8 cellular contexts compared by ENCODE assay signal in the genomic region with DNA sequence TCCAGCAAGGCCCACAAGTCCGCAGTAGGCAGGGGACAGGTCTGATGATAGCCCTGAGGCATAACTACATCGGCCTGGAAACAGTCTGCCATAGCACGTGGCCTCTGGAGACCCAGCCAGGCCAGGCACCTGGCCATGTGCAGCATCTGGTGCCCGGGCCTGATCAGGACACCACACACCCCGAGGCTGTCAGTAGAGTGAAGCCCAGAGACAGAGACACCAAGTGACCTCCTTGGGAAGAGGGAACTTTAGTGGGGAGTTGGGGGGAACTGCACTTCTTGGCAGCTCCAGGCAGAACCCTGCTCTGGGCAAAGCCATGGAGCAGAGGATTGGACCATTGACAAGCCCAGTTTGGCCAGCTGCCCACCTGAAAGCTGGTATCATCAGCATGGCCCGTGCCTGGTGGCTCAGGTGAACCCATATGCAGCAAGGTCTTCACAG. TPM values are rescaled to one million over a fixed set of nuclear protein-coding genes. Genes with fewer than 3 reads are reported as not detected.
DNase-seq lines count a peak whose midpoint lies in the region; ATAC-seq and TF ChIP-seq lines count a peak whose summit lies in the region.

No MANE protein-coding gene starts in this region.

- TF ChIP-seq EP300 in gastroesophageal sphincter (IDR thresholded peaks at IDR 0.05) = no peak

- H3K36me3 Mint-ChIP-seq in WTC11 = peaks cover 13% of the 10 kb centered on the region

- no peak overlapping the region for H3K27ac Mint-ChIP-seq in WTC11

- no peaks in the 10 kb centered on the region; the same call in none of the 2 replicates for H3K27me3 Mint-ChIP-seq in WTC11 (ENCODE audit: low read depth)

- H3K9me3 Mint-ChIP-seq in WTC11 = peaks cover 7% of the 10 kb centered on the region

- WGBS in gastroesophageal sphincter (ENCODE audit: low coverage in 1 of 2), 2 donors = 60% methylated on average over 1 of the region's 6 CpGs; no CpG with 5 or more reads in 1 of the 2 donors

- CTCF ChIA-PET in WTC11 (lab: Charles Lee) = interaction anchor here (9.1 kb wide), 1 partner anchor 29 kb away, joined by 168 read pairs; no protein-coding TSS in a partner anchor

- DNase-seq in C1 segment of cervical spinal cord (lab: John Stamatoyannopoulos, UW) = peak in 11 of 14 donors; percentile 14 to 79 (median 35)
- DNase-seq in WTC11 (ENCODE audit: low spot score) = no peak
- no peak for DNase-seq in NCI-H1436 treated with DMSO at 0.1 percent for 48 hours (lab: John Stamatoyannopoulos, UW)
- no peak for DNase-seq in NCI-H2171 treated with DMSO at 0.1 percent for 48 hours (lab: John Stamatoyannopoulos, UW)

- peak overlapping the region; percentile 82 for H3K4me3 Mint-ChIP-seq in WTC11

- ATAC-seq in WTC11 (no peak), gastroesophageal sphincter (no peak), HG02642 (IDR thresholded peaks at IDR 0.05; ENCODE audit: poor library complexity, unreplicated experiment) (no peak), GM21576 (IDR thresholded peaks at IDR 0.05; ENCODE audit: unreplicated experiment) (no peak)

- POLR2A ChIA-PET in WTC11 (lab: Charles Lee) = interaction anchor here (2.8 kb wide), 1 partner anchor 29 kb away, joined by 21 read pairs; no protein-coding TSS in a partner anchor

- H2AFZ ChIP-seq in parathyroid adenoma = peak overlapping the region; percentile 93

- peaks cover 0 to 33% of the 10 kb centered on the region in 2 donors for H3K36me3 ChIP-seq in gastroesophageal sphincter
- no peaks in the 10 kb centered on the region for H3K36me3 ChIP-seq in parathyroid adenoma (ENCODE audit: control insufficient read depth, insufficient read depth, low read length)

- no peaks in the 10 kb centered on the region for H3K79me2 ChIP-seq in parathyroid adenoma

- H3K9me3 ChIP-seq in gastroesophageal sphincter = no peaks in the 10 kb centered on the region
- no peaks in the 10 kb centered on the region for H3K9me3 ChIP-seq in parathyroid adenoma (ENCODE audit: control insufficient read depth, low read length)

- peak overlapping the region in 1 of 2 donors; percentile 79 for H3K4me3 ChIP-seq in gastroesophageal sphincter
- H3K4me3 ChIP-seq in parathyroid adenoma (ENCODE audit: low read depth, low read length) = no peak overlapping the region

- peaks cover 34% of the 10 kb centered on the region for H3K4me1 Mint-ChIP-seq in WTC11

- peaks cover 0 to 33% (median 17%) of the 10 kb centered on the region in 3 donors for H3K4me1 ChIP-seq in gastroesophageal sphincter
- peaks cover 10% of the 10 kb centered on the region for H3K4me1 ChIP-seq in parathyroid adenoma

- H3K27me3 ChIP-seq in gastroesophageal sphincter (no peaks in the 10 kb centered on the region), parathyroid adenoma (ENCODE audit: control insufficient read depth, insufficient read depth, low read length) (no peaks in the 10 kb centered on the region)

- TF ChIP-seq CTCF in WTC11 (IDR thresholded peaks at IDR 0.05) = no peak
- no peak for TF ChIP-seq CTCF in gastroesophageal sphincter (IDR thresholded peaks at IDR 0.05)
- TF ChIP-seq CTCF in parathyroid adenoma (IDR thresholded peaks at IDR 0.05) = no peak

- no peak for TF ChIP-seq POLR2A in gastroesophageal sphincter (IDR thresholded peaks at IDR 0.05)

- peak overlapping the region; percentile 90 to 95 (median 94) for H3K27ac ChIP-seq in gastroesophageal sphincter
- peak overlapping the region; percentile 88 for H3K27ac ChIP-seq in parathyroid adenoma

- H3K9ac ChIP-seq in parathyroid adenoma = no peak overlapping the region

- no peak overlapping the region for H3K4me2 ChIP-seq in parathyroid adenoma (ENCODE audit: low read length)

TF ChIP-seq in WTC11, 78 proteins besides CTCF, POLR2A, EP300 and RAD21 (continues in another document):
- TF ChIP-seq JAZF1 (CRISPR knock-in tag; IDR thresholded peaks at IDR 0.05) (no peak), TEAD1 (CRISPR knock-in tag; IDR thresholded peaks at IDR 0.05) (no peak), ZNF423 (CRISPR knock-in tag; IDR thresholded peaks at IDR 0.05) (no peak), NFE2L1 (CRISPR knock-in tag; IDR thresholded peaks at IDR 0.05) (no peak), JUN (CRISPR knock-in tag; IDR thresholded peaks at IDR 0.05) (no peak), TEAD4 (CRISPR knock-in tag; IDR thresholded peaks at IDR 0.05) (no peak), MYBL2 (CRISPR knock-in tag; IDR thresholded peaks at IDR 0.05) (no peak), PRRX2 (CRISPR knock-in tag; IDR thresholded peaks at IDR 0.05) (no peak), EMX1 (CRISPR knock-in tag; IDR thresholded peaks at IDR 0.05) (no peak), ZNF416 (CRISPR knock-in tag; IDR thresholded peaks at IDR 0.05) (no peak)
- TF ChIP-seq, protein P1, sequence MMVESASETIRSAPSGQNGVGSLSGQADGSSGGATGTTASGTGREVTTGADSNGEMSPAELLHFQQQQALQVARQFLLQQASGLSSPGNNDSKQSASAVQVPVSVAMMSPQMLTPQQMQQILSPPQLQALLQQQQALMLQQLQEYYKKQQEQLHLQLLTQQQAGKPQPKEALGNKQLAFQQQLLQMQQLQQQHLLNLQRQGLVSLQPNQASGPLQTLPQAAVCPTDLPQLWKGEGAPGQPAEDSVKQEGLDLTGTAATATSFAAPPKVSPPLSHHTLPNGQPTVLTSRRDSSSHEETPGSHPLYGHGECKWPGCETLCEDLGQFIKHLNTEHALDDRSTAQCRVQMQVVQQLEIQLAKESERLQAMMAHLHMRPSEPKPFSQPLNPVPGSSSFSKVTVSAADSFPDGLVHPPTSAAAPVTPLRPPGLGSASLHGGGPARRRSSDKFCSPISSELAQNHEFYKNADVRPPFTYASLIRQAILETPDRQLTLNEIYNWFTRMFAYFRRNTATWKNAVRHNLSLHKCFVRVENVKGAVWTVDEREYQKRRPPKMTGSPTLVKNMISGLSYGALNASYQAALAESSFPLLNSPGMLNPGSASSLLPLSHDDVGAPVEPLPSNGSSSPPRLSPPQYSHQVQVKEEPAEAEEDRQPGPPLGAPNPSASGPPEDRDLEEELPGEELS (CRISPR knock-in tag; IDR thresholded peaks at IDR 0.05) = no peak
- TF ChIP-seq, protein P2, sequence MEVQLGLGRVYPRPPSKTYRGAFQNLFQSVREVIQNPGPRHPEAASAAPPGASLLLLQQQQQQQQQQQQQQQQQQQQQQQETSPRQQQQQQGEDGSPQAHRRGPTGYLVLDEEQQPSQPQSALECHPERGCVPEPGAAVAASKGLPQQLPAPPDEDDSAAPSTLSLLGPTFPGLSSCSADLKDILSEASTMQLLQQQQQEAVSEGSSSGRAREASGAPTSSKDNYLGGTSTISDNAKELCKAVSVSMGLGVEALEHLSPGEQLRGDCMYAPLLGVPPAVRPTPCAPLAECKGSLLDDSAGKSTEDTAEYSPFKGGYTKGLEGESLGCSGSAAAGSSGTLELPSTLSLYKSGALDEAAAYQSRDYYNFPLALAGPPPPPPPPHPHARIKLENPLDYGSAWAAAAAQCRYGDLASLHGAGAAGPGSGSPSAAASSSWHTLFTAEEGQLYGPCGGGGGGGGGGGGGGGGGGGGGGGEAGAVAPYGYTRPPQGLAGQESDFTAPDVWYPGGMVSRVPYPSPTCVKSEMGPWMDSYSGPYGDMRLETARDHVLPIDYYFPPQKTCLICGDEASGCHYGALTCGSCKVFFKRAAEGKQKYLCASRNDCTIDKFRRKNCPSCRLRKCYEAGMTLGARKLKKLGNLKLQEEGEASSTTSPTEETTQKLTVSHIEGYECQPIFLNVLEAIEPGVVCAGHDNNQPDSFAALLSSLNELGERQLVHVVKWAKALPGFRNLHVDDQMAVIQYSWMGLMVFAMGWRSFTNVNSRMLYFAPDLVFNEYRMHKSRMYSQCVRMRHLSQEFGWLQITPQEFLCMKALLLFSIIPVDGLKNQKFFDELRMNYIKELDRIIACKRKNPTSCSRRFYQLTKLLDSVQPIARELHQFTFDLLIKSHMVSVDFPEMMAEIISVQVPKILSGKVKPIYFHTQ (CRISPR knock-in tag; IDR thresholded peaks at IDR 0.05) = no peak
- TF ChIP-seq, protein P3, sequence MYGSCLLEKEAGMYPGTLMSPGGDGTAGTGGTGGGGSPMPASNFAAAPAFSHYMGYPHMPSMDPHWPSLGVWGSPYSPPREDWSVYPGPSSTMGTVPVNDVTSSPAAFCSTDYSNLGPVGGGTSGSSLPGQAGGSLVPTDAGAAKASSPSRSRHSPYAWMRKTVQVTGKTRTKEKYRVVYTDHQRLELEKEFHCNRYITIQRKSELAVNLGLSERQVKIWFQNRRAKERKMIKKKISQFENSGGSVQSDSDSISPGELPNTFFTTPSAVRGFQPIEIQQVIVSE (CRISPR knock-in tag; IDR thresholded peaks at IDR 0.05; ENCODE audit: borderline replicate concordance) = no peak
- TF ChIP-seq, protein P4, sequence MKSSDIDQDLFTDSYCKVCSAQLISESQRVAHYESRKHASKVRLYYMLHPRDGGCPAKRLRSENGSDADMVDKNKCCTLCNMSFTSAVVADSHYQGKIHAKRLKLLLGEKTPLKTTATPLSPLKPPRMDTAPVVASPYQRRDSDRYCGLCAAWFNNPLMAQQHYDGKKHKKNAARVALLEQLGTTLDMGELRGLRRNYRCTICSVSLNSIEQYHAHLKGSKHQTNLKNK (CRISPR knock-in tag; IDR thresholded peaks at IDR 0.05) = no peak
- TF ChIP-seq, protein P5, sequence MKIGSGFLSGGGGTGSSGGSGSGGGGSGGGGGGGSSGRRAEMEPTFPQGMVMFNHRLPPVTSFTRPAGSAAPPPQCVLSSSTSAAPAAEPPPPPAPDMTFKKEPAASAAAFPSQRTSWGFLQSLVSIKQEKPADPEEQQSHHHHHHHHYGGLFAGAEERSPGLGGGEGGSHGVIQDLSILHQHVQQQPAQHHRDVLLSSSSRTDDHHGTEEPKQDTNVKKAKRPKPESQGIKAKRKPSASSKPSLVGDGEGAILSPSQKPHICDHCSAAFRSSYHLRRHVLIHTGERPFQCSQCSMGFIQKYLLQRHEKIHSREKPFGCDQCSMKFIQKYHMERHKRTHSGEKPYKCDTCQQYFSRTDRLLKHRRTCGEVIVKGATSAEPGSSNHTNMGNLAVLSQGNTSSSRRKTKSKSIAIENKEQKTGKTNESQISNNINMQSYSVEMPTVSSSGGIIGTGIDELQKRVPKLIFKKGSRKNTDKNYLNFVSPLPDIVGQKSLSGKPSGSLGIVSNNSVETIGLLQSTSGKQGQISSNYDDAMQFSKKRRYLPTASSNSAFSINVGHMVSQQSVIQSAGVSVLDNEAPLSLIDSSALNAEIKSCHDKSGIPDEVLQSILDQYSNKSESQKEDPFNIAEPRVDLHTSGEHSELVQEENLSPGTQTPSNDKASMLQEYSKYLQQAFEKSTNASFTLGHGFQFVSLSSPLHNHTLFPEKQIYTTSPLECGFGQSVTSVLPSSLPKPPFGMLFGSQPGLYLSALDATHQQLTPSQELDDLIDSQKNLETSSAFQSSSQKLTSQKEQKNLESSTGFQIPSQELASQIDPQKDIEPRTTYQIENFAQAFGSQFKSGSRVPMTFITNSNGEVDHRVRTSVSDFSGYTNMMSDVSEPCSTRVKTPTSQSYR (CRISPR knock-in tag; IDR thresholded peaks at IDR 0.05) = no peak

RNA-seq across cellular contexts. Expression of a gene that starts 1.2 kb away (rescaled TPM):
- total RNA-seq in WTC11 (2021) = 137 to 165 TPM (median 158 TPM) in 3 replicates
- 100 to 1,000 TPM in 3 of 4 donors, 10 to 100 TPM in 1; 98.2 to 191 (median 122) TPM for total RNA-seq in gastroesophageal sphincter

RNA-seq across cellular contexts. Expression of a gene that starts 53.9 kb away (rescaled TPM):
- total RNA-seq in WTC11 (2021) = 18.0 to 26.8 TPM (median 26.7 TPM) in 3 replicates
- total RNA-seq in gastroesophageal sphincter = 1 to 10 TPM; 1.8 to 2.9 (median 2.4) TPM

RNA-seq across cellular contexts. Expression of a gene that starts 56.2 kb away (rescaled TPM):
- total RNA-seq in WTC11 (2021) (15.5 to 18.2 TPM (median 15.6 TPM) in 3 replicates), gastroesophageal sphincter (1 to 10 TPM; 3.0 to 6.8 (median 5.2) TPM)

Comparison
In these comparisons a context has a peak if more than half of its experiments do, and no peak if none do; other contexts are left out.
1. DNase-seq: peak in C1 segment of cervical spinal cord (11 of 14); none in WTC11 (single experiment), NCI-H1436 treated with DMSO at 0.1 percent for 48 hours (single experiment) and NCI-H2171 treated with DMSO at 0.1 percent for 48 hours (single experiment).